1 cellular context compared by ENCODE assay signal in the genomic region with DNA sequence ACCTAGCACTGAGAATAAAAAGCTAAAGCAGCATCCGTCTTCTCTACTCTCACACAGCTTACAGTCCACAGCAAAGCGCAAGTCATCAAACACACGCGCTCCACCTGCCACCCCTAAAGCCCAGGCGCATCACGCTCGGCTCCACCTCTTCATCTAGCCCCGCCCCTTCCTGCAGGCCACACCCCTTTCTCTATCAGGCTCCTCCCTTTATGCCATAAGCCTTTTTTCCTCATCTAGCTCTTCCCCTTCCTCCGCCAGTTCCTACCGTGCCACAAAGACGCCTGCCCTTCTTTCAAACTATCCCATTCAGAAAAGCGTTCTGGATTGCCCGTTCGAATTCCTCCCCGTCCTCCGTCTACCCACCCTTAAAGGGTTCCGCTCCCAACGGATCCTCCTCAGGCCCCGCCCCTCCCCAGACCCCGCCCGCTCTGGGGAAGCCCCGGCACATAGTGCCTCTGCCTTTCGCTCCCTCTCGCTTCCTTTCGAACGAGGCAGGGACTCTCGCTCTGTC.
TF ChIP-seq lines count a peak whose summit lies in the region.

No MANE protein-coding gene starts in this region.

TF ChIP-seq in K562, 482 proteins besides CTCF, POLR2A, EP300 and RAD21 (continued from another document):
- TF ChIP-seq, protein P1, sequence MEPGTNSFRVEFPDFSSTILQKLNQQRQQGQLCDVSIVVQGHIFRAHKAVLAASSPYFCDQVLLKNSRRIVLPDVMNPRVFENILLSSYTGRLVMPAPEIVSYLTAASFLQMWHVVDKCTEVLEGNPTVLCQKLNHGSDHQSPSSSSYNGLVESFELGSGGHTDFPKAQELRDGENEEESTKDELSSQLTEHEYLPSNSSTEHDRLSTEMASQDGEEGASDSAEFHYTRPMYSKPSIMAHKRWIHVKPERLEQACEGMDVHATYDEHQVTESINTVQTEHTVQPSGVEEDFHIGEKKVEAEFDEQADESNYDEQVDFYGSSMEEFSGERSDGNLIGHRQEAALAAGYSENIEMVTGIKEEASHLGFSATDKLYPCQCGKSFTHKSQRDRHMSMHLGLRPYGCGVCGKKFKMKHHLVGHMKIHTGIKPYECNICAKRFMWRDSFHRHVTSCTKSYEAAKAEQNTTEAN (CRISPR knock-in tag; IDR thresholded peaks at IDR 0.05) = peak; percentile 82
- TF ChIP-seq FOXJ2 (tag; IDR thresholded peaks at IDR 0.05) (peak; percentile 71; the same call in 1 of the 2 replicates), NFRKB (IDR thresholded peaks at IDR 0.05; ENCODE audit: low read depth) (peak; percentile 17; the same call in 1 of the 2 replicates), CCNT2 (IDR thresholded peaks at IDR 0.05; ENCODE audit: borderline replicate concordance, extremely low read depth, insufficient read length, low read depth, low read length) (no peak), HNRNPLL (IDR thresholded peaks at IDR 0.05; ENCODE audit: low read depth, low read length, poor library complexity, severe bottlenecking) (peak; percentile 79), MEIS2 (IDR thresholded peaks at IDR 0.05; ENCODE audit: partially characterized antibody) (peak; percentile 48), PHF21A (IDR thresholded peaks at IDR 0.05; ENCODE audit: borderline replicate concordance, low read depth) (0 out of 2 replicates have a peak, but pooled peaks have one; percentile 16), FOXM1 (IDR thresholded peaks at IDR 0.05; ENCODE audit: low read depth) (peak; percentile 29; the same call in 1 of the 2 replicates), FOXM1 (CRISPR knock-in tag; IDR thresholded peaks at IDR 0.05; ENCODE audit: low read depth) (0 out of 2 replicates have a peak, but pooled peaks have one; percentile 52), ZFPM2 (CRISPR knock-in tag; IDR thresholded peaks at IDR 0.05) (no peak), NFE2 (IDR thresholded peaks at IDR 0.05; ENCODE audit: low read depth) (peak; percentile 71), MAZ (CRISPR knock-in tag; conservative IDR thresholded peaks at IDR 0.05 in 1 of 2, IDR thresholded peaks at IDR 0.05 in 1 of 2) (peak in 1 of 2 experiments; percentile 91; a peak in 1 of 4 replicates), TAF7 (tag; IDR thresholded peaks at IDR 0.05) (peak; percentile 41; the same call in 1 of the 2 replicates), POLR2AphosphoS2 (IDR thresholded peaks at IDR 0.05; ENCODE audit: low read length) (no peak), LARP7 (IDR thresholded peaks at IDR 0.05) (peak; percentile 89; the same call in 1 of the 2 replicates)
- TF ChIP-seq, protein P2, sequence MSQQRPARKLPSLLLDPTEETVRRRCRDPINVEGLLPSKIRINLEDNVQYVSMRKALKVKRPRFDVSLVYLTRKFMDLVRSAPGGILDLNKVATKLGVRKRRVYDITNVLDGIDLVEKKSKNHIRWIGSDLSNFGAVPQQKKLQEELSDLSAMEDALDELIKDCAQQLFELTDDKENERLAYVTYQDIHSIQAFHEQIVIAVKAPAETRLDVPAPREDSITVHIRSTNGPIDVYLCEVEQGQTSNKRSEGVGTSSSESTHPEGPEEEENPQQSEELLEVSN (IDR thresholded peaks at IDR 0.05; ENCODE audit: borderline replicate concordance in 1 of 2, extremely low read depth in 1 of 2, insufficient read depth in 1 of 2, insufficient read length in 1 of 2, low read depth in 1 of 2, low read length in 1 of 2, poor library complexity in 1 of 2, severe bottlenecking in 1 of 2) = peak; percentile 69 to 75
- TF ChIP-seq, protein P3, sequence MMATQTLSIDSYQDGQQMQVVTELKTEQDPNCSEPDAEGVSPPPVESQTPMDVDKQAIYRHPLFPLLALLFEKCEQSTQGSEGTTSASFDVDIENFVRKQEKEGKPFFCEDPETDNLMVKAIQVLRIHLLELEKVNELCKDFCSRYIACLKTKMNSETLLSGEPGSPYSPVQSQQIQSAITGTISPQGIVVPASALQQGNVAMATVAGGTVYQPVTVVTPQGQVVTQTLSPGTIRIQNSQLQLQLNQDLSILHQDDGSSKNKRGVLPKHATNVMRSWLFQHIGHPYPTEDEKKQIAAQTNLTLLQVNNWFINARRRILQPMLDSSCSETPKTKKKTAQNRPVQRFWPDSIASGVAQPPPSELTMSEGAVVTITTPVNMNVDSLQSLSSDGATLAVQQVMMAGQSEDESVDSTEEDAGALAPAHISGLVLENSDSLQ (IDR thresholded peaks at IDR 0.05) = peak; percentile 74
- TF ChIP-seq, protein P4, sequence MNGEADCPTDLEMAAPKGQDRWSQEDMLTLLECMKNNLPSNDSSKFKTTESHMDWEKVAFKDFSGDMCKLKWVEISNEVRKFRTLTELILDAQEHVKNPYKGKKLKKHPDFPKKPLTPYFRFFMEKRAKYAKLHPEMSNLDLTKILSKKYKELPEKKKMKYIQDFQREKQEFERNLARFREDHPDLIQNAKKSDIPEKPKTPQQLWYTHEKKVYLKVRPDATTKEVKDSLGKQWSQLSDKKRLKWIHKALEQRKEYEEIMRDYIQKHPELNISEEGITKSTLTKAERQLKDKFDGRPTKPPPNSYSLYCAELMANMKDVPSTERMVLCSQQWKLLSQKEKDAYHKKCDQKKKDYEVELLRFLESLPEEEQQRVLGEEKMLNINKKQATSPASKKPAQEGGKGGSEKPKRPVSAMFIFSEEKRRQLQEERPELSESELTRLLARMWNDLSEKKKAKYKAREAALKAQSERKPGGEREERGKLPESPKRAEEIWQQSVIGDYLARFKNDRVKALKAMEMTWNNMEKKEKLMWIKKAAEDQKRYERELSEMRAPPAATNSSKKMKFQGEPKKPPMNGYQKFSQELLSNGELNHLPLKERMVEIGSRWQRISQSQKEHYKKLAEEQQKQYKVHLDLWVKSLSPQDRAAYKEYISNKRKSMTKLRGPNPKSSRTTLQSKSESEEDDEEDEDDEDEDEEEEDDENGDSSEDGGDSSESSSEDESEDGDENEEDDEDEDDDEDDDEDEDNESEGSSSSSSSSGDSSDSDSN (IDR thresholded peaks at IDR 0.05; ENCODE audit: borderline replicate concordance in 1 of 2, low read depth in 2 of 2, low read length in 2 of 2) = 0 out of 4 replicates have a peak, but pooled peaks of 1 of the 2 experiments have one; percentile 24
- TF ChIP-seq, protein P5, sequence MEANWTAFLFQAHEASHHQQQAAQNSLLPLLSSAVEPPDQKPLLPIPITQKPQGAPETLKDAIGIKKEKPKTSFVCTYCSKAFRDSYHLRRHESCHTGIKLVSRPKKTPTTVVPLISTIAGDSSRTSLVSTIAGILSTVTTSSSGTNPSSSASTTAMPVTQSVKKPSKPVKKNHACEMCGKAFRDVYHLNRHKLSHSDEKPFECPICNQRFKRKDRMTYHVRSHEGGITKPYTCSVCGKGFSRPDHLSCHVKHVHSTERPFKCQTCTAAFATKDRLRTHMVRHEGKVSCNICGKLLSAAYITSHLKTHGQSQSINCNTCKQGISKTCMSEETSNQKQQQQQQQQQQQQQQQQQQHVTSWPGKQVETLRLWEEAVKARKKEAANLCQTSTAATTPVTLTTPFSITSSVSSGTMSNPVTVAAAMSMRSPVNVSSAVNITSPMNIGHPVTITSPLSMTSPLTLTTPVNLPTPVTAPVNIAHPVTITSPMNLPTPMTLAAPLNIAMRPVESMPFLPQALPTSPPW (CRISPR knock-in tag; IDR thresholded peaks at IDR 0.05) = peak; percentile 88
- TF ChIP-seq, protein P6, sequence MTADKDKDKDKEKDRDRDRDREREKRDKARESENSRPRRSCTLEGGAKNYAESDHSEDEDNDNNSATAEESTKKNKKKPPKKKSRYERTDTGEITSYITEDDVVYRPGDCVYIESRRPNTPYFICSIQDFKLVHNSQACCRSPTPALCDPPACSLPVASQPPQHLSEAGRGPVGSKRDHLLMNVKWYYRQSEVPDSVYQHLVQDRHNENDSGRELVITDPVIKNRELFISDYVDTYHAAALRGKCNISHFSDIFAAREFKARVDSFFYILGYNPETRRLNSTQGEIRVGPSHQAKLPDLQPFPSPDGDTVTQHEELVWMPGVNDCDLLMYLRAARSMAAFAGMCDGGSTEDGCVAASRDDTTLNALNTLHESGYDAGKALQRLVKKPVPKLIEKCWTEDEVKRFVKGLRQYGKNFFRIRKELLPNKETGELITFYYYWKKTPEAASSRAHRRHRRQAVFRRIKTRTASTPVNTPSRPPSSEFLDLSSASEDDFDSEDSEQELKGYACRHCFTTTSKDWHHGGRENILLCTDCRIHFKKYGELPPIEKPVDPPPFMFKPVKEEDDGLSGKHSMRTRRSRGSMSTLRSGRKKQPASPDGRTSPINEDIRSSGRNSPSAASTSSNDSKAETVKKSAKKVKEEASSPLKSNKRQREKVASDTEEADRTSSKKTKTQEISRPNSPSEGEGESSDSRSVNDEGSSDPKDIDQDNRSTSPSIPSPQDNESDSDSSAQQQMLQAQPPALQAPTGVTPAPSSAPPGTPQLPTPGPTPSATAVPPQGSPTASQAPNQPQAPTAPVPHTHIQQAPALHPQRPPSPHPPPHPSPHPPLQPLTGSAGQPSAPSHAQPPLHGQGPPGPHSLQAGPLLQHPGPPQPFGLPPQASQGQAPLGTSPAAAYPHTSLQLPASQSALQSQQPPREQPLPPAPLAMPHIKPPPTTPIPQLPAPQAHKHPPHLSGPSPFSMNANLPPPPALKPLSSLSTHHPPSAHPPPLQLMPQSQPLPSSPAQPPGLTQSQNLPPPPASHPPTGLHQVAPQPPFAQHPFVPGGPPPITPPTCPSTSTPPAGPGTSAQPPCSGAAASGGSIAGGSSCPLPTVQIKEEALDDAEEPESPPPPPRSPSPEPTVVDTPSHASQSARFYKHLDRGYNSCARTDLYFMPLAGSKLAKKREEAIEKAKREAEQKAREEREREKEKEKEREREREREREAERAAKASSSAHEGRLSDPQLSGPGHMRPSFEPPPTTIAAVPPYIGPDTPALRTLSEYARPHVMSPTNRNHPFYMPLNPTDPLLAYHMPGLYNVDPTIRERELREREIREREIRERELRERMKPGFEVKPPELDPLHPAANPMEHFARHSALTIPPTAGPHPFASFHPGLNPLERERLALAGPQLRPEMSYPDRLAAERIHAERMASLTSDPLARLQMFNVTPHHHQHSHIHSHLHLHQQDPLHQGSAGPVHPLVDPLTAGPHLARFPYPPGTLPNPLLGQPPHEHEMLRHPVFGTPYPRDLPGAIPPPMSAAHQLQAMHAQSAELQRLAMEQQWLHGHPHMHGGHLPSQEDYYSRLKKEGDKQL (CRISPR knock-in tag; IDR thresholded peaks at IDR 0.05; ENCODE audit: borderline replicate concordance) = 0 out of 2 replicates have a peak, but pooled peaks have one; percentile 63
TF ChIP-seq in K562: peak in this region for 66.
